ENCODE assay signal across 14 cellular contexts in the genomic region with DNA sequence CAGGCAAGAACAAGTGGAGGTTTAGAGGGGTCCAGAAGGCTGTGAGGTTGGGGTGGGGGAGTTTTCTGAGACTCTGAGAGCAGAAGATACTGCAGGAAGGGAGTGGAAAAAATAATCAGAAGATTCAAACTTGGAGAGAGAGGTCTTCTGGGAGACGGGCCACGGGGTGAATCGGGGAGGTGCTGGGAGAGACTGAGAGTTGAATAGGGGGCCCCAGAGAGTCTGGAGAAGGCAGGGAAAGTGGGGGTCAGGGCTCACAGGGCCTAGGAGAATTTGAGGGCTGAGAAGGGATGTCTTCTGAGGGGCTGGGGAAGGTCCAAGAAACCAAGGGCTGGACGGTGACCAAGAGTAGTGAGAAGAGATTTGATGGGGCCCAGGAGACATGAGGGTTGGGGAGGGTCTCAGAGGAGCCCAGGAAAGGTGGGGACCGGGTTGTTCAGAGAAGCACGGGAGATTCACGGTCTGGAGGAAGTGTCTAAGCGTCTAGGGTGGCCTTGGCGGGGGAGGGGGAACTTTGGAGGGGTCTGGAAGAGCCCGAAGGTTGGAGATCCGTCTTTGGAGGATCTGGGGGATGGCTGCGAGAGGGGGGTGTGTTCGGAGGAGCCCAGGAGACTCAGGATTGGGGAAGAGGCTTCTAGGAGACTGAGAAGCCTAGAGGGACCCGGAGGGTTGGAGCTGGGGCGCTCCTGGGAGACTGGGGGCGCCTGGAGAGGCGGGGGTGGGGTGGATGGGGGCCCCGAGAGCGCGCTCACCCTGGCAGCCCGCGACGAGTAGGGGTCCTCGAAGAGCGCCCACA. TPM values are rescaled to one million over a fixed set of nuclear protein-coding genes. Genes with fewer than 3 reads are reported as not detected.
DNase-seq lines count a peak whose midpoint lies in the region; ATAC-seq and TF ChIP-seq lines count a peak whose summit lies in the region.
"Had no signal": no experiment of that assay in that cellular context is flagged by ENCODE, and none has a peak within 500 bp of the region (broad histone marks: within the 10 kb centered on the region; RNA-seq: fewer than 3 reads in every experiment).

No MANE protein-coding gene starts in this region.

- peaks cover 47% of the 10 kb centered on the region for H3K4me1 Mint-ChIP-seq in activated CD8-positive, alpha-beta memory T cell treated with anti-CD3 and anti-CD28 coated beads, Interleukin-2, amount 10 ng/mL, durations not matched to agents 7 days and 5 days
- H3K4me1 Mint-ChIP-seq in stimulated activated naive B cell treated with anti-CD40 and anti-IgM and Interleukin-4, amounts not matched to agents 10 μg/mL and 1 μg/mL and 100 μg/mL, for 72 hours = peaks cover 48 to 70% of the 10 kb centered on the region in 2 donors

- H3K27ac ChIP-seq in RWPE2 (ENCODE audit: poor library complexity, severe bottlenecking) (no peak overlapping the region), hepatocyte (no peak overlapping the region)
- H3K27ac ChIP-seq: GM23248 had no signal

- H3K4me1 ChIP-seq in RWPE2 (ENCODE audit: insufficient read depth, poor library complexity, severe bottlenecking) = no peaks in the 10 kb centered on the region
- H3K4me1 ChIP-seq in hepatocyte (ENCODE audit: insufficient read depth) = peaks cover 15% of the 10 kb centered on the region

- H3K27me3 ChIP-seq in RWPE2 (ENCODE audit: insufficient read depth, poor library complexity, severe bottlenecking) = peaks cover 51% of the 10 kb centered on the region
- H3K27me3 ChIP-seq in hepatocyte = peaks cover 30% of the 10 kb centered on the region

- no peak for ATAC-seq in activated CD8-positive, alpha-beta memory T cell treated with anti-CD3 and anti-CD28 coated beads, Interleukin-2, amount 10 ng/mL, durations not matched to agents 7 days and 5 days
- ATAC-seq in RWPE2 (ENCODE audit: low read depth) (no peak), GM19397 (IDR thresholded peaks at IDR 0.05; ENCODE audit: unreplicated experiment) (no peak)
- no peak for ATAC-seq in stimulated activated naive B cell treated with anti-CD40 and anti-IgM and Interleukin-4, amounts not matched to agents 10 μg/mL and 1 μg/mL and 100 μg/mL, for 72 hours (replicated peaks)
- ATAC-seq: mucosa of descending colon, Right ventricle myocardium inferior had no signal

- no peaks in the 10 kb centered on the region for H3K36me3 ChIP-seq in RWPE2 (ENCODE audit: low read depth)
- no peaks in the 10 kb centered on the region for H3K36me3 ChIP-seq in hepatocyte (replicated peaks; ENCODE audit: insufficient read depth, low read depth)

- H3K9me2 ChIP-seq in hepatocyte (replicated peaks; ENCODE audit: insufficient read depth) = no peaks in the 10 kb centered on the region

- no peak overlapping the region for H2AFZ ChIP-seq in hepatocyte
- H2AFZ ChIP-seq: GM23248 had no signal

- peaks cover 51% of the 10 kb centered on the region for H3K27me3 Mint-ChIP-seq in activated CD8-positive, alpha-beta memory T cell treated with anti-CD3 and anti-CD28 coated beads, Interleukin-2, amount 10 ng/mL, durations not matched to agents 7 days and 5 days
- H3K27me3 Mint-ChIP-seq in stimulated activated naive B cell treated with anti-CD40 and anti-IgM and Interleukin-4, amounts not matched to agents 10 μg/mL and 1 μg/mL and 100 μg/mL, for 72 hours = peaks cover 9 to 12% of the 10 kb centered on the region in 2 donors

- CTCF ChIA-PET in activated CD8-positive, alpha-beta memory T cell treated with anti-CD3 and anti-CD28 coated beads, Interleukin-2, amount 10 ng/mL, durations not matched to agents 7 days and 5 days (lab: Charles Lee) = interaction anchor here (1.0 to 1.4 kb wide), 3 partner anchors 8 to 183 kb away, joined by 3 read pairs; partner anchors contain the start of gene JOSD2

- H3K9me3 ChIP-seq in RWPE2 (ENCODE audit: severe bottlenecking) (peaks cover 4% of the 10 kb centered on the region), hepatocyte (ENCODE audit: low read depth) (no peaks in the 10 kb centered on the region)
- H3K9me3 ChIP-seq: mucosa of descending colon had no signal

- H3K4me3 ChIP-seq in RWPE2 (ENCODE audit: severe bottlenecking) (no peak overlapping the region), hepatocyte (no peak overlapping the region)
- H3K4me3 ChIP-seq: GM23248, mucosa of descending colon had no signal

- H3K9me3 Mint-ChIP-seq in activated CD8-positive, alpha-beta memory T cell treated with anti-CD3 and anti-CD28 coated beads, Interleukin-2, amount 10 ng/mL, durations not matched to agents 7 days and 5 days (ENCODE audit: low read depth) = no peaks in the 10 kb centered on the region
- H3K9me3 Mint-ChIP-seq in stimulated activated naive B cell treated with anti-CD40 and anti-IgM and Interleukin-4, amounts not matched to agents 10 μg/mL and 1 μg/mL and 100 μg/mL, for 72 hours = no peaks in the 10 kb centered on the region

- no peak overlapping the region for H3K27ac Mint-ChIP-seq in activated CD8-positive, alpha-beta memory T cell treated with anti-CD3 and anti-CD28 coated beads, Interleukin-2, amount 10 ng/mL, durations not matched to agents 7 days and 5 days
- H3K27ac Mint-ChIP-seq in stimulated activated naive B cell treated with anti-CD40 and anti-IgM and Interleukin-4, amounts not matched to agents 10 μg/mL and 1 μg/mL and 100 μg/mL, for 72 hours = peak overlapping the region; percentile 85

- H3K4me3 Mint-ChIP-seq in activated CD8-positive, alpha-beta memory T cell treated with anti-CD3 and anti-CD28 coated beads, Interleukin-2, amount 10 ng/mL, durations not matched to agents 7 days and 5 days = peak overlapping the region; percentile 35
- H3K4me3 Mint-ChIP-seq in stimulated activated naive B cell treated with anti-CD40 and anti-IgM and Interleukin-4, amounts not matched to agents 10 μg/mL and 1 μg/mL and 100 μg/mL, for 72 hours = peak overlapping the region; percentile 81 to 85

- peaks cover 8% of the 10 kb centered on the region for H3K36me3 Mint-ChIP-seq in activated CD8-positive, alpha-beta memory T cell treated with anti-CD3 and anti-CD28 coated beads, Interleukin-2, amount 10 ng/mL, durations not matched to agents 7 days and 5 days
- peaks cover 35 to 51% of the 10 kb centered on the region in 2 donors for H3K36me3 Mint-ChIP-seq in stimulated activated naive B cell treated with anti-CD40 and anti-IgM and Interleukin-4, amounts not matched to agents 10 μg/mL and 1 μg/mL and 100 μg/mL, for 72 hours

- 58% methylated on average over 14 of the region's 25 CpGs for WGBS in hepatocyte (ENCODE audit: low lambda C conversion rate, missing lambda C conversion rate)

- H4K20me1 ChIP-seq in hepatocyte (ENCODE audit: insufficient read depth, poor library complexity, severe bottlenecking) = peaks cover 3% of the 10 kb centered on the region

- TF ChIP-seq CTCF in RWPE2 (IDR thresholded peaks at IDR 0.05; ENCODE audit: poor library complexity, severe bottlenecking) (no peak), hepatocyte (IDR thresholded peaks at IDR 0.05; ENCODE audit: poor library complexity) (no peak)

- no peak for DNase-seq in activated CD8-positive, alpha-beta memory T cell treated with anti-CD3 and anti-CD28 coated beads, Interleukin-2, amount 10 ng/mL, durations not matched to agents 7 days and 5 days
- DNase-seq in activated CD8-positive, alpha-beta memory T cell treated with anti-CD3 and anti-CD28 coated beads, Interleukin-2, amount 50 U/mL, for 4 hours = no peak
- DNase-seq in RWPE2 (ENCODE audit: low spot score) = peak; percentile 35
- no peak for DNase-seq in hepatocyte (ENCODE audit: low spot score)
- no peak for DNase-seq in stimulated activated naive B cell treated with anti-CD40 and anti-IgM and Interleukin-4, amounts not matched to agents 10 μg/mL and 1 μg/mL and 100 μg/mL, for 72 hours
- no peak for DNase-seq in SKM-1 (lab: John Stamatoyannopoulos, UW; ENCODE audit: unreplicated experiment)
- no peak for DNase-seq in NCI-H187 treated with DMSO at 0.1 percent for 48 hours (lab: John Stamatoyannopoulos, UW)
- DNase-seq: GDM1 had no signal

- H3K79me2 ChIP-seq in hepatocyte = no peaks in the 10 kb centered on the region

- peak overlapping the region; percentile 37 for H3K4me2 ChIP-seq in hepatocyte

RNA-seq across cellular contexts. Expression of gene KCNC3, which starts 1.5 kb away (rescaled TPM):
- total RNA-seq in activated CD8-positive, alpha-beta memory T cell treated with anti-CD3 and anti-CD28 coated beads, Interleukin-2, amount 10 ng/mL, durations not matched to agents 7 days and 5 days = 1 to 10 TPM; 1.3 to 2.3 TPM
- total RNA-seq in hepatocyte = 0.24 and 0.40 TPM in 2 replicates
- polyA plus RNA-seq in hepatocyte = 1.5 and 1.6 TPM in 2 replicates
- total RNA-seq: astrocyte had no signal

RNA-seq across cellular contexts. Expression of gene NAPSA, which starts 37.8 kb away (rescaled TPM):
- total RNA-seq in activated CD8-positive, alpha-beta memory T cell treated with anti-CD3 and anti-CD28 coated beads, Interleukin-2, amount 10 ng/mL, durations not matched to agents 7 days and 5 days = 1 to 10 TPM; 5.3 to 8.8 TPM
- 7.3 and 12.4 TPM in 2 replicates for total RNA-seq in hepatocyte
- polyA plus RNA-seq in hepatocyte = 2.7 and 12.1 TPM in 2 replicates
- total RNA-seq: astrocyte, skeletal muscle tissue had no signal

RNA-seq across cellular contexts. Expression of gene NR1H2, which starts 48.6 kb away (rescaled TPM):
- total RNA-seq in activated CD8-positive, alpha-beta memory T cell treated with anti-CD3 and anti-CD28 coated beads, Interleukin-2, amount 10 ng/mL, durations not matched to agents 7 days and 5 days = 10 to 100 TPM; 62.2 to 69.8 TPM
- 41.4 and 53.2 TPM in 2 replicates for total RNA-seq in hepatocyte
- 55.9 and 62.9 TPM in 2 replicates for polyA plus RNA-seq in hepatocyte

RNA-seq across cellular contexts. Expression of gene POLD1, which starts 56.5 kb away (rescaled TPM):
- total RNA-seq in activated CD8-positive, alpha-beta memory T cell treated with anti-CD3 and anti-CD28 coated beads, Interleukin-2, amount 10 ng/mL, durations not matched to agents 7 days and 5 days = 100 to 1,000 TPM; 158 to 215 TPM
- 13.6 and 18.2 TPM in 2 replicates for total RNA-seq in hepatocyte
- polyA plus RNA-seq in hepatocyte = 32.6 and 40.4 TPM in 2 replicates
